Comparison of ENCODE assay signal across 29 cellular contexts in genomic region chr7:157560710-157561522, GRCh38.
"Had no signal": no experiment of that assay in that cellular context is flagged by ENCODE, and none has a peak within 500 bp of the region (broad histone marks: within the 10 kb centered on the region; RNA-seq: fewer than 3 reads in every experiment).

No MANE protein-coding gene starts in this region.

- H3K27ac ChIP-seq: brain microvascular endothelial cell, esophagus muscularis mucosa, foreskin keratinocyte, heart left ventricle, neutrophil, pancreas, psoas muscle, tibial nerve, VCaP had no signal

- FAIRE-seq: astrocyte, pancreas, TTC549 had no signal

- ATAC-seq: activated CD4-positive, CD25-positive, alpha-beta regulatory T cell treated with anti-CD3 and anti-CD28 coated beads, Interleukin-2, amount 50 U/mL, for 24 hours; foreskin keratinocyte; pancreas; psoas muscle; stimulated activated naive B cell treated with anti-CD40 and anti-IgM and Interleukin-4, amounts not matched to agents 10 μg/mL and 1 μg/mL and 100 μg/mL, for 72 hours had no signal

- H3K4me3 ChIP-seq: esophagus muscularis mucosa, heart left ventricle, pancreas, psoas muscle, smooth muscle cell, tibial nerve had no signal

- H3K27me3 ChIP-seq: brain microvascular endothelial cell, esophagus muscularis mucosa, foreskin keratinocyte, heart left ventricle, neutrophil, pancreas, tibial nerve had no signal

- H3K4me3 Mint-ChIP-seq: activated naive CD4-positive, alpha-beta T cell treated with anti-CD3 and anti-CD28 coated beads for 36 hours; activated naive CD8-positive, alpha-beta T cell treated with anti-CD3 and anti-CD28 coated beads, Interleukin-2, amount 10 ng/mL, durations not matched to agents 7 days and 5 days; dendritic cell treated with granulocyte-macrophage colony-stimulating factor and Interleukin-4, amounts not matched to agents 40 ng/mL and 50 ng/mL, for 4 days; stimulated activated naive B cell treated with anti-CD40 and anti-IgM and Interleukin-4, amounts not matched to agents 10 μg/mL and 1 μg/mL and 100 μg/mL, for 72 hours; T-helper 1 cell treated with Interleukin-12 subunit alpha and Interleukin-12 subunit beta and Interleukin-4 antibody, amounts not matched to agents 30 μg/mL and 1 μg/mL, for 36 hours had no signal

- H3K4me2 ChIP-seq: smooth muscle cell had no signal

- H3K9me3 Mint-ChIP-seq: activated naive CD4-positive, alpha-beta T cell treated with anti-CD3 and anti-CD28 coated beads for 36 hours; activated naive CD8-positive, alpha-beta T cell treated with anti-CD3 and anti-CD28 coated beads, Interleukin-2, amount 10 ng/mL, durations not matched to agents 7 days and 5 days; dendritic cell treated with granulocyte-macrophage colony-stimulating factor and Interleukin-4, amounts not matched to agents 40 ng/mL and 50 ng/mL, for 4 days; T-helper 1 cell treated with Interleukin-12 subunit alpha and Interleukin-12 subunit beta and Interleukin-4 antibody, amounts not matched to agents 30 μg/mL and 1 μg/mL, for 36 hours had no signal

- H3K27ac Mint-ChIP-seq: activated naive CD4-positive, alpha-beta T cell treated with anti-CD3 and anti-CD28 coated beads for 36 hours; activated naive CD8-positive, alpha-beta T cell treated with anti-CD3 and anti-CD28 coated beads, Interleukin-2, amount 10 ng/mL, durations not matched to agents 7 days and 5 days; dendritic cell treated with granulocyte-macrophage colony-stimulating factor and Interleukin-4, amounts not matched to agents 40 ng/mL and 50 ng/mL, for 4 days; stimulated activated naive B cell treated with anti-CD40 and anti-IgM and Interleukin-4, amounts not matched to agents 10 μg/mL and 1 μg/mL and 100 μg/mL, for 72 hours; T-helper 1 cell treated with Interleukin-12 subunit alpha and Interleukin-12 subunit beta and Interleukin-4 antibody, amounts not matched to agents 30 μg/mL and 1 μg/mL, for 36 hours had no signal

- DNase-seq: activated CD4-positive, alpha-beta T cell treated with anti-CD3 and anti-CD28 coated beads for 48 hours; activated CD4-positive, alpha-beta T cell treated with anti-CD3 and anti-CD28 coated beads, Interleukin-2, amount 50 U/mL, for 48 hours; activated CD8-positive, alpha-beta memory T cell treated with anti-CD3 and anti-CD28 coated beads for 24 hours; activated effector memory CD4-positive, alpha-beta T cell treated with Interleukin-2 at 50 U/mL for 16 hours; activated naive CD4-positive, alpha-beta T cell treated with anti-CD3 and anti-CD28 coated beads for 36 hours; activated naive CD8-positive, alpha-beta T cell treated with anti-CD3 and anti-CD28 coated beads, Interleukin-2, amount 10 ng/mL, durations not matched to agents 7 days and 5 days; brain microvascular endothelial cell; caudate nucleus; effector CD4-positive, alpha-beta T cell; foreskin keratinocyte; hypothalamus; mammary epithelial cell; psoas muscle; stimulated activated CD4-positive, alpha-beta T cell treated with anti-CD3 and anti-CD28 coated beads, Interleukin-15, amount 100 ng/mL, for 24 hours; stimulated activated CD4-positive, alpha-beta T cell treated with anti-CD3 and anti-CD28 coated beads, Interleukin-2, amount 100 ng/mL, for 24 hours; stimulated activated naive B cell treated with anti-CD40 and anti-IgM and Interleukin-4, amounts not matched to agents 10 μg/mL and 1 μg/mL and 100 μg/mL, for 72 hours; T-helper 9 cell had no signal

- H3K4me1 ChIP-seq: esophagus muscularis mucosa, foreskin keratinocyte, heart left ventricle, pancreas, psoas muscle, tibial nerve had no signal

- H3K9me3 ChIP-seq: esophagus muscularis mucosa, heart left ventricle, neutrophil, pancreas, psoas muscle, tibial nerve had no signal

- H3K4me1 Mint-ChIP-seq: activated naive CD8-positive, alpha-beta T cell treated with anti-CD3 and anti-CD28 coated beads, Interleukin-2, amount 10 ng/mL, durations not matched to agents 7 days and 5 days had no signal

- H3K27me3 Mint-ChIP-seq: activated naive CD8-positive, alpha-beta T cell treated with anti-CD3 and anti-CD28 coated beads, Interleukin-2, amount 10 ng/mL, durations not matched to agents 7 days and 5 days; dendritic cell treated with granulocyte-macrophage colony-stimulating factor and Interleukin-4, amounts not matched to agents 40 ng/mL and 50 ng/mL, for 4 days; stimulated activated naive B cell treated with anti-CD40 and anti-IgM and Interleukin-4, amounts not matched to agents 10 μg/mL and 1 μg/mL and 100 μg/mL, for 72 hours had no signal

- H3K36me3 ChIP-seq: brain microvascular endothelial cell, heart left ventricle, neutrophil, pancreas had no signal
